Comparison of ENCODE assay signal across 13 cellular contexts in genomic region chr9:6433405-6433804, GRCh38. TPM values are rescaled to one million over a fixed set of nuclear protein-coding genes. Genes with fewer than 3 reads are reported as not detected.
DNase-seq lines count a peak whose midpoint lies in the region; ATAC-seq and TF ChIP-seq lines count a peak whose summit lies in the region.
"Had no signal": no experiment of that assay in that cellular context is flagged by ENCODE, and none has a peak within 500 bp of the region (broad histone marks: within the 10 kb centered on the region; RNA-seq: fewer than 3 reads in every experiment).

No MANE protein-coding gene starts in this region.

- TF ChIP-seq CTCF in foreskin fibroblast (IDR thresholded peaks at IDR 0.05; ENCODE audit: low read depth, low read length) (no peak), GM20000 (IDR thresholded peaks at IDR 0.05; ENCODE audit: extremely low read depth, missing control alignments) (no peak)

- peak overlapping the region; percentile 47 for H3K27ac Mint-ChIP-seq in stimulated activated naive CD8-positive, alpha-beta T cell treated with anti-CD3 and anti-CD28 coated beads, Interleukin-15, Interleukin-2, amounts not matched to agents 100 ng/mL and 50 ng/mL, for 24 hours
- peak overlapping the region in 1 of 2 donors; percentile 46 for H3K27ac Mint-ChIP-seq in stimulated activated naive CD8-positive, alpha-beta T cell treated with anti-CD3 and anti-CD28 coated beads, Interleukin-15, amount 100 ng/mL, for 72 hours
- peak overlapping the region; percentile 29 for H3K27ac Mint-ChIP-seq in activated naive CD8-positive, alpha-beta T cell treated with anti-CD3 and anti-CD28 coated beads for 36 hours

- H3K4me1 Mint-ChIP-seq in stimulated activated naive CD8-positive, alpha-beta T cell treated with anti-CD3 and anti-CD28 coated beads, Interleukin-15, Interleukin-2, amounts not matched to agents 100 ng/mL and 50 ng/mL, for 24 hours (ENCODE audit: low read depth): peaks cover 67% of the 10 kb centered on the region
- H3K4me1 Mint-ChIP-seq in stimulated activated naive CD8-positive, alpha-beta T cell treated with anti-CD3 and anti-CD28 coated beads, Interleukin-15, amount 100 ng/mL, for 72 hours: peaks cover 64% of the 10 kb centered on the region
- peaks cover 55% of the 10 kb centered on the region for H3K4me1 Mint-ChIP-seq in activated naive CD8-positive, alpha-beta T cell treated with anti-CD3 and anti-CD28 coated beads for 36 hours

- no peak for ATAC-seq in stimulated activated naive CD8-positive, alpha-beta T cell treated with anti-CD3 and anti-CD28 coated beads, Interleukin-15, amount 100 ng/mL, for 72 hours

- no peak for DNase-seq in stimulated activated naive CD8-positive, alpha-beta T cell treated with anti-CD3 and anti-CD28 coated beads, Interleukin-15, amount 100 ng/mL, for 72 hours
- no peak for DNase-seq in activated naive CD8-positive, alpha-beta T cell treated with anti-CD3 and anti-CD28 coated beads for 36 hours
- DNase-seq in foreskin fibroblast (peak; percentile 28 to 57), mesenteric fat pad (ENCODE audit: low spot score) (no peak), DMS79 treated with DMSO at 0.1 percent for 48 hours (lab: John Stamatoyannopoulos, UW) (no peak), Kasumi-1 (lab: John Stamatoyannopoulos, UW) (no peak), GM20000 (ENCODE audit: low spot score) (no peak)
- DNase-seq: activated CD4-positive, CD25-positive, alpha-beta regulatory T cell treated with anti-CD3 and anti-CD28 coated beads, Interleukin-2, amount 50 U/mL, for 72 hours; NCI-H1417 treated with DMSO at 0.1 percent for 48 hours; NCI-H774; SIG-M5; small intestine had no signal

- no peak overlapping the region for H3K4me3 Mint-ChIP-seq in stimulated activated naive CD8-positive, alpha-beta T cell treated with anti-CD3 and anti-CD28 coated beads, Interleukin-15, Interleukin-2, amounts not matched to agents 100 ng/mL and 50 ng/mL, for 24 hours
- H3K4me3 Mint-ChIP-seq in stimulated activated naive CD8-positive, alpha-beta T cell treated with anti-CD3 and anti-CD28 coated beads, Interleukin-15, amount 100 ng/mL, for 72 hours: peak overlapping the region in 1 of 2 donors; percentile 19
- no peak overlapping the region for H3K4me3 Mint-ChIP-seq in activated naive CD8-positive, alpha-beta T cell treated with anti-CD3 and anti-CD28 coated beads for 36 hours

- H3K4me3 ChIP-seq in foreskin fibroblast (ENCODE audit: low read depth in 1 of 2, low read length in 2 of 2): no peak overlapping the region

- H3K9me3 Mint-ChIP-seq in stimulated activated naive CD8-positive, alpha-beta T cell treated with anti-CD3 and anti-CD28 coated beads, Interleukin-15, Interleukin-2, amounts not matched to agents 100 ng/mL and 50 ng/mL, for 24 hours: no peaks in the 10 kb centered on the region
- no peaks in the 10 kb centered on the region for H3K9me3 Mint-ChIP-seq in stimulated activated naive CD8-positive, alpha-beta T cell treated with anti-CD3 and anti-CD28 coated beads, Interleukin-15, amount 100 ng/mL, for 72 hours
- H3K9me3 Mint-ChIP-seq in activated naive CD8-positive, alpha-beta T cell treated with anti-CD3 and anti-CD28 coated beads for 36 hours: no peaks in the 10 kb centered on the region

- peaks cover 54% of the 10 kb centered on the region for H3K36me3 Mint-ChIP-seq in stimulated activated naive CD8-positive, alpha-beta T cell treated with anti-CD3 and anti-CD28 coated beads, Interleukin-15, Interleukin-2, amounts not matched to agents 100 ng/mL and 50 ng/mL, for 24 hours (ENCODE audit: low read depth)
- H3K36me3 Mint-ChIP-seq in activated naive CD8-positive, alpha-beta T cell treated with anti-CD3 and anti-CD28 coated beads for 36 hours: peaks cover 56% of the 10 kb centered on the region

- H3K27me3 Mint-ChIP-seq in stimulated activated naive CD8-positive, alpha-beta T cell treated with anti-CD3 and anti-CD28 coated beads, Interleukin-15, Interleukin-2, amounts not matched to agents 100 ng/mL and 50 ng/mL, for 24 hours: no peaks in the 10 kb centered on the region
- H3K27me3 Mint-ChIP-seq in stimulated activated naive CD8-positive, alpha-beta T cell treated with anti-CD3 and anti-CD28 coated beads, Interleukin-15, amount 100 ng/mL, for 72 hours: no peaks in the 10 kb centered on the region
- no peaks in the 10 kb centered on the region for H3K27me3 Mint-ChIP-seq in activated naive CD8-positive, alpha-beta T cell treated with anti-CD3 and anti-CD28 coated beads for 36 hours

RNA-seq across cellular contexts. Expression of gene UHRF2, which starts 20.4 kb away (rescaled TPM):
- total RNA-seq in activated naive CD8-positive, alpha-beta T cell treated with anti-CD3 and anti-CD28 coated beads for 36 hours: 10 to 100 TPM; 42.3 to 44.3 TPM
- total RNA-seq in mesenteric fat pad: 33.6 TPM

Comparison
In these comparisons a context has a peak if more than half of its experiments do, and no peak if none do; other contexts are left out.
1. DNase-seq: peak in foreskin fibroblast (2 of 2); none in stimulated activated naive CD8-positive, alpha-beta T cell treated with anti-CD3 and anti-CD28 coated beads, Interleukin-15, amount 100 ng/mL, for 72 hours (0 of 2), activated naive CD8-positive, alpha-beta T cell treated with anti-CD3 and anti-CD28 coated beads for 36 hours (single experiment), mesenteric fat pad (single experiment), DMS79 treated with DMSO at 0.1 percent for 48 hours (single experiment), Kasumi-1 (0 of 2) and GM20000 (single experiment).